37 cellular contexts compared by ENCODE assay signal in genomic region chr20:58184984-58185383, GRCh38. TPM values are rescaled to one million over a fixed set of nuclear protein-coding genes. Genes with fewer than 3 reads are reported as not detected.
"Had no signal": no experiment of that assay in that cellular context is flagged by ENCODE, and none has a peak within 500 bp of the region (broad histone marks: within the 10 kb centered on the region; RNA-seq: fewer than 3 reads in every experiment).

No MANE protein-coding gene starts in this region.

- H3K4me1 Mint-ChIP-seq: activated CD4-positive, alpha-beta T cell treated with anti-CD3 and anti-CD28 coated beads for 36 hours; activated CD4-positive, alpha-beta T cell treated with anti-CD3 and anti-CD28 coated beads, Interleukin-2, amount 10 ng/mL, durations not matched to agents 24 days and 14 days; activated CD8-positive, alpha-beta memory T cell treated with anti-CD3 and anti-CD28 coated beads, Interleukin-2, amount 10 ng/mL, durations not matched to agents 7 days and 5 days; activated naive CD4-positive, alpha-beta T cell treated with anti-CD3 and anti-CD28 coated beads, Interleukin-2, amount 50 U/mL, for 24 hours; activated naive CD8-positive, alpha-beta T cell treated with anti-CD3 and anti-CD28 coated beads for 36 hours; activated naive CD8-positive, alpha-beta T cell treated with anti-CD3 and anti-CD28 coated beads, Interleukin-2, amount 50 U/mL, for 24 hours had no signal

- H3K4me3 ChIP-seq: adrenal gland, body of pancreas, colonic mucosa, esophagus squamous epithelium had no signal

- H3K27ac ChIP-seq: adrenal gland, body of pancreas, colonic mucosa, epithelial cell of prostate, esophagus squamous epithelium had no signal

- H3K36me3 ChIP-seq: adrenal gland, colonic mucosa, esophagus squamous epithelium had no signal

- H3K9me3 ChIP-seq: adrenal gland, colonic mucosa had no signal

- H3K4me3 Mint-ChIP-seq: activated CD4-positive, alpha-beta memory T cell treated with anti-CD3 and anti-CD28 coated beads for 36 hours; activated CD4-positive, alpha-beta T cell treated with anti-CD3 and anti-CD28 coated beads for 36 hours; activated CD4-positive, alpha-beta T cell treated with anti-CD3 and anti-CD28 coated beads, Interleukin-2, amount 10 ng/mL, durations not matched to agents 24 days and 14 days; activated CD8-positive, alpha-beta memory T cell treated with anti-CD3 and anti-CD28 coated beads, Interleukin-2, amount 10 ng/mL, durations not matched to agents 7 days and 5 days; activated CD8-positive, alpha-beta T cell treated with anti-CD3 and anti-CD28 coated beads, Interleukin-2, amount 10 ng/mL, durations not matched to agents 7 days and 5 days; activated naive CD4-positive, alpha-beta T cell treated with anti-CD3 and anti-CD28 coated beads for 36 hours; activated naive CD4-positive, alpha-beta T cell treated with anti-CD3 and anti-CD28 coated beads, Interleukin-2, amount 50 U/mL, for 24 hours; activated naive CD8-positive, alpha-beta T cell treated with anti-CD3 and anti-CD28 coated beads for 36 hours; activated naive CD8-positive, alpha-beta T cell treated with anti-CD3 and anti-CD28 coated beads, Interleukin-2, amount 50 U/mL, for 24 hours; activated T-helper 1 cell treated with anti-CD3 and anti-CD28 coated beads, Interleukin-12 subunit alpha, Interleukin-12 subunit beta, Interleukin-2, Interleukin-4 antibody, amounts not matched to agents 30 ng/mL and 10 ng/mL and 1 ng/mL, durations not matched to agents 14 hours and 24 hours and 36 hours had no signal

- H3K9me3 Mint-ChIP-seq: activated CD4-positive, alpha-beta memory T cell treated with anti-CD3 and anti-CD28 coated beads for 36 hours; activated CD4-positive, alpha-beta T cell treated with anti-CD3 and anti-CD28 coated beads, Interleukin-2, amount 10 ng/mL, durations not matched to agents 24 days and 14 days; activated naive CD4-positive, alpha-beta T cell treated with anti-CD3 and anti-CD28 coated beads for 36 hours; activated naive CD4-positive, alpha-beta T cell treated with anti-CD3 and anti-CD28 coated beads, Interleukin-2, amount 50 U/mL, for 24 hours; activated naive CD8-positive, alpha-beta T cell treated with anti-CD3 and anti-CD28 coated beads for 36 hours; activated naive CD8-positive, alpha-beta T cell treated with anti-CD3 and anti-CD28 coated beads, Interleukin-2, amount 50 U/mL, for 24 hours; activated T-helper 1 cell treated with anti-CD3 and anti-CD28 coated beads, Interleukin-12 subunit alpha, Interleukin-12 subunit beta, Interleukin-2, Interleukin-4 antibody, amounts not matched to agents 30 ng/mL and 10 ng/mL and 1 ng/mL, durations not matched to agents 14 hours and 24 hours and 36 hours had no signal

- ATAC-seq: activated CD4-positive, alpha-beta T cell treated with anti-CD3 and anti-CD28 coated beads for 36 hours; activated CD8-positive, alpha-beta memory T cell treated with anti-CD3 and anti-CD28 coated beads, Interleukin-2, amount 10 ng/mL, durations not matched to agents 7 days and 5 days; activated CD8-positive, alpha-beta T cell treated with anti-CD3 and anti-CD28 coated beads, Interleukin-2, amount 10 ng/mL, durations not matched to agents 7 days and 5 days; activated naive CD8-positive, alpha-beta T cell treated with anti-CD3 and anti-CD28 coated beads, Interleukin-2, amount 50 U/mL, for 24 hours; body of pancreas had no signal

- DNase-seq: activated CD4-positive, alpha-beta memory T cell treated with anti-CD3 and anti-CD28 coated beads for 36 hours; activated CD4-positive, alpha-beta T cell treated with anti-CD3 and anti-CD28 coated beads for 36 hours; activated CD4-positive, alpha-beta T cell treated with anti-CD3 and anti-CD28 coated beads, Interleukin-2, amount 10 ng/mL, durations not matched to agents 24 days and 14 days; activated CD4-positive, CD25-positive, alpha-beta regulatory T cell; activated CD4-positive, CD25-positive, alpha-beta regulatory T cell treated with anti-CD3 and anti-CD28 coated beads, Interleukin-2, amount 50 U/mL, for 72 hours; activated CD8-positive, alpha-beta memory T cell treated with anti-CD3 and anti-CD28 coated beads, Interleukin-2, amount 10 ng/mL, durations not matched to agents 7 days and 5 days; activated CD8-positive, alpha-beta memory T cell treated with anti-CD3 and anti-CD28 coated beads, Interleukin-2, amount 50 U/mL, for 4 hours; activated CD8-positive, alpha-beta T cell treated with anti-CD3 and anti-CD28 coated beads, Interleukin-2, amount 10 ng/mL, durations not matched to agents 7 days and 5 days; activated effector memory CD4-positive, alpha-beta T cell treated with anti-CD3 and anti-CD28 coated beads, Interleukin-2, amount 50 U/mL, for 16 hours; activated naive CD4-positive, alpha-beta T cell treated with anti-CD3 and anti-CD28 coated beads for 36 hours; activated naive CD8-positive, alpha-beta T cell treated with anti-CD3 and anti-CD28 coated beads for 36 hours; activated naive CD8-positive, alpha-beta T cell treated with anti-CD3 and anti-CD28 coated beads, Interleukin-2, amount 50 U/mL, for 24 hours; activated T-cell treated with anti-CD3 and anti-CD28 coated beads, Interleukin-2, amount 50 U/mL, for 1 hour; activated T-cell treated with anti-CD3 and anti-CD28 coated beads, Interleukin-2, amount 50 U/mL, for 48 hours; adrenal gland; amygdala; body of pancreas; central memory CD4-positive, alpha-beta T cell; cerebellar nuclear complex; colonic mucosa; effector CD8-positive, alpha-beta T cell; esophagus squamous epithelium; head of caudate nucleus; T-helper 2 cell had no signal

- H3K27me3 ChIP-seq: adrenal gland, colonic mucosa had no signal

- H3K27ac Mint-ChIP-seq: activated CD4-positive, alpha-beta memory T cell treated with anti-CD3 and anti-CD28 coated beads for 36 hours; activated CD4-positive, alpha-beta T cell treated with anti-CD3 and anti-CD28 coated beads for 36 hours; activated CD4-positive, alpha-beta T cell treated with anti-CD3 and anti-CD28 coated beads, Interleukin-2, amount 10 ng/mL, durations not matched to agents 24 days and 14 days; activated CD8-positive, alpha-beta memory T cell treated with anti-CD3 and anti-CD28 coated beads, Interleukin-2, amount 10 ng/mL, durations not matched to agents 7 days and 5 days; activated CD8-positive, alpha-beta T cell treated with anti-CD3 and anti-CD28 coated beads, Interleukin-2, amount 10 ng/mL, durations not matched to agents 7 days and 5 days; activated naive CD4-positive, alpha-beta T cell treated with anti-CD3 and anti-CD28 coated beads for 36 hours; activated naive CD4-positive, alpha-beta T cell treated with anti-CD3 and anti-CD28 coated beads, Interleukin-2, amount 50 U/mL, for 24 hours; activated naive CD8-positive, alpha-beta T cell treated with anti-CD3 and anti-CD28 coated beads for 36 hours; activated naive CD8-positive, alpha-beta T cell treated with anti-CD3 and anti-CD28 coated beads, Interleukin-2, amount 50 U/mL, for 24 hours; activated T-helper 1 cell treated with anti-CD3 and anti-CD28 coated beads, Interleukin-12 subunit alpha, Interleukin-12 subunit beta, Interleukin-2, Interleukin-4 antibody, amounts not matched to agents 30 ng/mL and 10 ng/mL and 1 ng/mL, durations not matched to agents 14 hours and 24 hours and 36 hours; activated T-helper 2 cell treated with anti-CD3 and anti-CD28 coated beads, Interferon-gamma antibody, Interleukin-2, Interleukin-4, amounts not matched to agents 10 μg/mL and 5 μg/mL and 100 μg/mL, durations not matched to agents 14 hours and 24 hours and 36 hours had no signal

- H3K36me3 Mint-ChIP-seq: activated CD4-positive, alpha-beta memory T cell treated with anti-CD3 and anti-CD28 coated beads for 36 hours; activated CD8-positive, alpha-beta memory T cell treated with anti-CD3 and anti-CD28 coated beads, Interleukin-2, amount 10 ng/mL, durations not matched to agents 7 days and 5 days; activated naive CD4-positive, alpha-beta T cell treated with anti-CD3 and anti-CD28 coated beads, Interleukin-2, amount 50 U/mL, for 24 hours; activated naive CD8-positive, alpha-beta T cell treated with anti-CD3 and anti-CD28 coated beads for 36 hours had no signal

- H3K4me1 ChIP-seq: adrenal gland, body of pancreas, colonic mucosa had no signal

RNA-seq across cellular contexts. Expression of gene ANKRD60, which starts 43.5 kb away (rescaled TPM):
- total RNA-seq: activated CD4-positive, alpha-beta memory T cell treated with anti-CD3 and anti-CD28 coated beads for 36 hours; activated CD4-positive, alpha-beta T cell treated with anti-CD3 and anti-CD28 coated beads for 36 hours; activated CD4-positive, alpha-beta T cell treated with anti-CD3 and anti-CD28 coated beads, Interleukin-2, amount 10 ng/mL, durations not matched to agents 24 days and 14 days; activated CD8-positive, alpha-beta memory T cell treated with anti-CD3 and anti-CD28 coated beads for 36 hours; activated CD8-positive, alpha-beta memory T cell treated with anti-CD3 and anti-CD28 coated beads, Interleukin-2, amount 10 ng/mL, durations not matched to agents 7 days and 5 days; activated CD8-positive, alpha-beta T cell treated with anti-CD3 and anti-CD28 coated beads, Interleukin-2, amount 10 ng/mL, durations not matched to agents 7 days and 5 days; activated naive CD4-positive, alpha-beta T cell treated with anti-CD3 and anti-CD28 coated beads for 36 hours; activated naive CD8-positive, alpha-beta T cell treated with anti-CD3 and anti-CD28 coated beads for 36 hours; activated T-helper 1 cell treated with anti-CD3 and anti-CD28 coated beads, Interleukin-12 subunit alpha, Interleukin-12 subunit beta, Interleukin-2, Interleukin-4 antibody, amounts not matched to agents 30 ng/mL and 10 ng/mL and 1 ng/mL, durations not matched to agents 14 hours and 24 hours and 36 hours; activated T-helper 2 cell treated with anti-CD3 and anti-CD28 coated beads, Interferon-gamma antibody, Interleukin-2, Interleukin-4, amounts not matched to agents 10 μg/mL and 5 μg/mL and 100 μg/mL, durations not matched to agents 14 hours and 24 hours and 36 hours; adrenal gland; aorta; body of pancreas; colonic mucosa; dermis microvascular lymphatic vessel endothelial cell; endothelial cell of umbilical vein; esophagus squamous epithelium; fibroblast of lung; fibroblast of villous mesenchyme; frontal cortex; T-helper 1 cell treated with Interleukin-12 subunit alpha and Interleukin-12 subunit beta and Interleukin-4 antibody, amounts not matched to agents 30 ng/mL and 1 ng/mL, for 36 hours had no signal
- polyA plus RNA-seq: adrenal gland, aorta, endothelial cell of umbilical vein, esophagus, fibroblast of lung had no signal
